ENCODE assay signal across 38 cellular contexts in the genomic region with DNA sequence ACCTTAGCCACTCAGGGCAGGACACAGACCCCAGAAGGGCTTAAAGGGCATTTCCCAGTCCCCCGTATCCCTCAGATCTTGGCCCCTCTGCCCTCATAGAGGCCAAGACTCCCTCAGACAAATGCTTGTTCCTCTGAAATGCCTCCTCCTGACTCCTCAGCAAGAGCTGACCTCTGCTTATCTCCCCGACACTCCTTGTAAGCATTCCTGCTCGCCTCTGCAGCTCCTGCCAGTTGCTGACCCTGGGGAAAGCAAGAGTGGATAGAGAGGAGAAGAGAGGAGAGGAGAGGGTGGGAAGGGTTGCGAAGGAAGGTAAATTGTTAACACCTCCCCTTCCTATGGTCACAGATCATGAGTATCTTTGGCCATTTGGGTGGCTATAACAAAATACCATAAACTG. TPM values are rescaled to one million over a fixed set of nuclear protein-coding genes. Genes with fewer than 3 reads are reported as not detected.
"Had no signal": no experiment of that assay in that cellular context is flagged by ENCODE, and none has a peak within 500 bp of the region (broad histone marks: within the 10 kb centered on the region; RNA-seq: fewer than 3 reads in every experiment).

No MANE protein-coding gene starts in this region.

- H3K9me3 Mint-ChIP-seq: activated B cell treated with CpG ODN at 0.5 μM for 24 hours; activated CD4-positive, alpha-beta memory T cell treated with anti-CD3 and anti-CD28 coated beads for 36 hours; activated CD4-positive, alpha-beta T cell treated with anti-CD3 and anti-CD28 coated beads, Interleukin-2, amount 10 ng/mL, durations not matched to agents 24 days and 14 days; activated CD8-positive, alpha-beta T cell treated with anti-CD3 and anti-CD28 coated beads for 36 hours; activated naive CD4-positive, alpha-beta T cell treated with anti-CD3 and anti-CD28 coated beads for 36 hours; activated naive CD8-positive, alpha-beta T cell treated with anti-CD3 and anti-CD28 coated beads for 36 hours; activated T-cell treated with anti-CD3 and anti-CD28 coated beads, Interleukin-2, amount 50 U/mL, for 4 hours; activated T-helper 1 cell treated with anti-CD3 and anti-CD28 coated beads, Interleukin-12 subunit alpha, Interleukin-12 subunit beta, Interleukin-2, Interleukin-4 antibody, amounts not matched to agents 30 ng/mL and 10 ng/mL and 1 ng/mL, durations not matched to agents 14 hours and 24 hours and 36 hours; activated T-helper 17 cell treated with anti-CD3 and anti-CD28 coated beads, Interleukin-2, amount 50 U/mL, for 72 hours; T-helper 1 cell treated with Interleukin-12 subunit alpha and Interleukin-12 subunit beta and Interleukin-4 antibody, amounts not matched to agents 30 μg/mL and 1 μg/mL, for 36 hours; T-helper 2 cell treated with Interferon-gamma antibody and Interleukin-4, amounts not matched to agents 5 μg/mL and 100 μg/mL, for 36 hours had no signal

- H3K4me3 Mint-ChIP-seq: activated B cell treated with CpG ODN at 0.5 μM for 24 hours; activated CD4-positive, alpha-beta memory T cell treated with anti-CD3 and anti-CD28 coated beads for 36 hours; activated CD4-positive, alpha-beta T cell treated with anti-CD3 and anti-CD28 coated beads, Interleukin-2, amount 10 ng/mL, durations not matched to agents 24 days and 14 days; activated CD8-positive, alpha-beta T cell treated with anti-CD3 and anti-CD28 coated beads for 36 hours; activated naive CD4-positive, alpha-beta T cell treated with anti-CD3 and anti-CD28 coated beads for 36 hours; activated naive CD8-positive, alpha-beta T cell treated with anti-CD3 and anti-CD28 coated beads for 36 hours; activated T-cell treated with anti-CD3 and anti-CD28 coated beads, Interleukin-2, amount 50 U/mL, for 4 hours; activated T-cell treated with anti-CD3 and anti-CD28 coated beads, Interleukin-2, amount 50 U/mL, for 72 hours; activated T-helper 1 cell treated with anti-CD3 and anti-CD28 coated beads, Interleukin-12 subunit alpha, Interleukin-12 subunit beta, Interleukin-2, Interleukin-4 antibody, amounts not matched to agents 30 ng/mL and 10 ng/mL and 1 ng/mL, durations not matched to agents 14 hours and 24 hours and 36 hours; activated T-helper 17 cell treated with anti-CD3 and anti-CD28 coated beads, Interleukin-2, amount 50 U/mL, for 72 hours; brain; central memory CD8-positive, alpha-beta T cell; T-helper 1 cell treated with Interleukin-12 subunit alpha and Interleukin-12 subunit beta and Interleukin-4 antibody, amounts not matched to agents 30 μg/mL and 1 μg/mL, for 36 hours; T-helper 2 cell treated with Interferon-gamma antibody and Interleukin-4, amounts not matched to agents 5 μg/mL and 100 μg/mL, for 36 hours had no signal

- H3K4me1 ChIP-seq: ascending aorta had no signal

- H3K36me3 Mint-ChIP-seq: activated CD4-positive, alpha-beta memory T cell treated with anti-CD3 and anti-CD28 coated beads for 36 hours; activated naive CD4-positive, alpha-beta T cell treated with anti-CD3 and anti-CD28 coated beads, Interleukin-2, amount 50 U/mL, for 72 hours; activated naive CD8-positive, alpha-beta T cell treated with anti-CD3 and anti-CD28 coated beads for 36 hours; brain had no signal

- H3K4me1 Mint-ChIP-seq: activated B cell treated with CpG ODN at 0.5 μM for 24 hours; activated CD4-positive, alpha-beta T cell treated with anti-CD3 and anti-CD28 coated beads, Interleukin-2, amount 10 ng/mL, durations not matched to agents 24 days and 14 days; activated naive CD8-positive, alpha-beta T cell treated with anti-CD3 and anti-CD28 coated beads for 36 hours; activated T-helper 17 cell treated with anti-CD3 and anti-CD28 coated beads, Interleukin-2, amount 50 U/mL, for 72 hours; brain; central memory CD8-positive, alpha-beta T cell had no signal

- H3K27me3 ChIP-seq: adrenal gland, ascending aorta had no signal

- H3K4me3 ChIP-seq: adrenal gland, ascending aorta had no signal

- H3K27ac Mint-ChIP-seq: activated B cell treated with CpG ODN at 0.5 μM for 24 hours; activated CD4-positive, alpha-beta memory T cell treated with anti-CD3 and anti-CD28 coated beads for 36 hours; activated CD4-positive, alpha-beta T cell treated with anti-CD3 and anti-CD28 coated beads, Interleukin-2, amount 10 ng/mL, durations not matched to agents 24 days and 14 days; activated CD8-positive, alpha-beta T cell treated with anti-CD3 and anti-CD28 coated beads for 36 hours; activated naive CD4-positive, alpha-beta T cell treated with anti-CD3 and anti-CD28 coated beads for 36 hours; activated naive CD4-positive, alpha-beta T cell treated with anti-CD3 and anti-CD28 coated beads, Interleukin-2, amount 50 U/mL, for 72 hours; activated naive CD8-positive, alpha-beta T cell treated with anti-CD3 and anti-CD28 coated beads for 36 hours; activated T-cell treated with anti-CD3 and anti-CD28 coated beads, Interleukin-2, amount 50 U/mL, for 72 hours; activated T-helper 1 cell treated with anti-CD3 and anti-CD28 coated beads, Interleukin-12 subunit alpha, Interleukin-12 subunit beta, Interleukin-2, Interleukin-4 antibody, amounts not matched to agents 30 ng/mL and 10 ng/mL and 1 ng/mL, durations not matched to agents 14 hours and 24 hours and 36 hours; activated T-helper 17 cell treated with anti-CD3 and anti-CD28 coated beads, Interleukin-2, amount 50 U/mL, for 72 hours; brain; T-helper 1 cell treated with Interleukin-12 subunit alpha and Interleukin-12 subunit beta and Interleukin-4 antibody, amounts not matched to agents 30 μg/mL and 1 μg/mL, for 36 hours; T-helper 2 cell treated with Interferon-gamma antibody and Interleukin-4, amounts not matched to agents 5 μg/mL and 100 μg/mL, for 36 hours had no signal

- H3K27me3 Mint-ChIP-seq: activated B cell treated with CpG ODN at 0.5 μM for 24 hours; activated CD4-positive, alpha-beta memory T cell treated with anti-CD3 and anti-CD28 coated beads for 36 hours; activated CD4-positive, alpha-beta T cell treated with anti-CD3 and anti-CD28 coated beads, Interleukin-2, amount 10 ng/mL, durations not matched to agents 24 days and 14 days; activated CD8-positive, alpha-beta T cell treated with anti-CD3 and anti-CD28 coated beads for 36 hours; activated naive CD8-positive, alpha-beta T cell treated with anti-CD3 and anti-CD28 coated beads for 36 hours had no signal

- H3K36me3 ChIP-seq: ascending aorta had no signal

- DNase-seq: activated B cell treated with CpG ODN at 0.5 μM for 24 hours; activated CD4-positive, alpha-beta memory T cell treated with anti-CD3 and anti-CD28 coated beads for 36 hours; activated CD4-positive, alpha-beta T cell treated with anti-CD3 and anti-CD28 coated beads for 4 hours; activated CD4-positive, alpha-beta T cell treated with anti-CD3 and anti-CD28 coated beads, Interleukin-2, amount 10 ng/mL, durations not matched to agents 24 days and 14 days; activated CD4-positive, alpha-beta T cell treated with anti-CD3 and anti-CD28 coated beads, Interleukin-2, amount 50 U/mL, for 1 hour; activated CD4-positive, alpha-beta T cell treated with anti-CD3 and anti-CD28 coated beads, Interleukin-2, amount 50 U/mL, for 4 hours; activated CD4-positive, CD25-positive, alpha-beta regulatory T cell treated with anti-CD3 and anti-CD28 coated beads, Interleukin-2, amount 50 U/mL, for 72 hours; activated CD8-positive, alpha-beta memory T cell treated with anti-CD3 and anti-CD28 coated beads, Interleukin-2, amount 50 U/mL, for 4 hours; activated CD8-positive, alpha-beta T cell treated with anti-CD3 and anti-CD28 coated beads for 36 hours; activated effector memory CD4-positive, alpha-beta T cell treated with anti-CD3 and anti-CD28 coated beads, Interleukin-2, amount 50 U/mL, for 16 hours; activated gamma-delta T cell treated with Interleukin-2 at 50 U/mL for 16 hours; activated naive CD4-positive, alpha-beta T cell; activated naive CD4-positive, alpha-beta T cell treated with anti-CD3 and anti-CD28 coated beads for 36 hours; activated naive CD4-positive, alpha-beta T cell treated with anti-CD3 and anti-CD28 coated beads, Interleukin-2, amount 50 U/mL, for 16 hours; activated naive CD8-positive, alpha-beta T cell treated with anti-CD3 and anti-CD28 coated beads for 36 hours; activated T-cell treated with anti-CD3 and anti-CD28 coated beads for 4 hours; activated T-cell treated with anti-CD3 and anti-CD28 coated beads, Interleukin-2, amount 50 U/mL, for 1 hour; activated T-cell treated with anti-CD3 and anti-CD28 coated beads, Interleukin-2, amount 50 U/mL, for 4 hours; activated T-cell treated with anti-CD3 and anti-CD28 coated beads, Interleukin-2, amount 50 U/mL, for 72 hours; adrenal gland; amygdala; anterior cingulate cortex; caudate nucleus; cerebellar nuclear complex; T-helper 1 cell; T-helper 2 cell; T-helper 9 cell had no signal

- FAIRE-seq: TTC549 had no signal

- ATAC-seq: activated CD8-positive, alpha-beta T cell treated with anti-CD3 and anti-CD28 coated beads for 36 hours; activated naive CD4-positive, alpha-beta T cell treated with anti-CD3 and anti-CD28 coated beads, Interleukin-2, amount 50 U/mL, for 72 hours; activated T-cell treated with anti-CD3 and anti-CD28 coated beads, Interleukin-2, amount 50 U/mL, for 4 hours; activated T-cell treated with anti-CD3 and anti-CD28 coated beads, Interleukin-2, amount 50 U/mL, for 72 hours; activated T-helper 17 cell treated with anti-CD3 and anti-CD28 coated beads, Interleukin-2, amount 50 U/mL, for 72 hours had no signal

- H3K27ac ChIP-seq: ascending aorta, VCaP had no signal

- H3K9me3 ChIP-seq: adrenal gland, ascending aorta had no signal

RNA-seq across cellular contexts. Expression of gene SERPINA5, which starts 7.1 kb away (rescaled TPM):
- total RNA-seq: activated B cell treated with CpG ODN at 0.5 μM for 24 hours; activated CD4-positive, alpha-beta memory T cell treated with anti-CD3 and anti-CD28 coated beads for 36 hours; activated CD4-positive, alpha-beta T cell treated with anti-CD3 and anti-CD28 coated beads, Interleukin-2, amount 10 ng/mL, durations not matched to agents 24 days and 14 days; activated CD8-positive, alpha-beta memory T cell treated with anti-CD3 and anti-CD28 coated beads for 36 hours; activated CD8-positive, alpha-beta T cell treated with anti-CD3 and anti-CD28 coated beads for 36 hours; activated naive CD4-positive, alpha-beta T cell treated with anti-CD3 and anti-CD28 coated beads for 36 hours; activated naive CD4-positive, alpha-beta T cell treated with anti-CD3 and anti-CD28 coated beads, Interleukin-2, amount 50 U/mL, for 72 hours; activated naive CD8-positive, alpha-beta T cell treated with anti-CD3 and anti-CD28 coated beads for 36 hours; activated T-cell treated with anti-CD3 and anti-CD28 coated beads, Interleukin-2, amount 50 U/mL, for 72 hours; activated T-helper 1 cell treated with anti-CD3 and anti-CD28 coated beads, Interleukin-12 subunit alpha, Interleukin-12 subunit beta, Interleukin-2, Interleukin-4 antibody, amounts not matched to agents 30 ng/mL and 10 ng/mL and 1 ng/mL, durations not matched to agents 14 hours and 24 hours and 36 hours; activated T-helper 17 cell treated with anti-CD3 and anti-CD28 coated beads, Interleukin-2, amount 50 U/mL, for 72 hours had no signal

RNA-seq across cellular contexts. Expression of gene SERPINA3, which starts 23.9 kb away (rescaled TPM):
- total RNA-seq: activated B cell treated with CpG ODN at 0.5 μM for 24 hours; activated CD4-positive, alpha-beta memory T cell treated with anti-CD3 and anti-CD28 coated beads for 36 hours; activated CD4-positive, alpha-beta T cell treated with anti-CD3 and anti-CD28 coated beads, Interleukin-2, amount 10 ng/mL, durations not matched to agents 24 days and 14 days; activated CD8-positive, alpha-beta memory T cell treated with anti-CD3 and anti-CD28 coated beads for 36 hours; activated CD8-positive, alpha-beta T cell treated with anti-CD3 and anti-CD28 coated beads for 36 hours; activated naive CD4-positive, alpha-beta T cell treated with anti-CD3 and anti-CD28 coated beads for 36 hours; activated naive CD4-positive, alpha-beta T cell treated with anti-CD3 and anti-CD28 coated beads, Interleukin-2, amount 50 U/mL, for 72 hours; activated naive CD8-positive, alpha-beta T cell treated with anti-CD3 and anti-CD28 coated beads for 36 hours; activated T-cell treated with anti-CD3 and anti-CD28 coated beads, Interleukin-2, amount 50 U/mL, for 72 hours; activated T-helper 1 cell treated with anti-CD3 and anti-CD28 coated beads, Interleukin-12 subunit alpha, Interleukin-12 subunit beta, Interleukin-2, Interleukin-4 antibody, amounts not matched to agents 30 ng/mL and 10 ng/mL and 1 ng/mL, durations not matched to agents 14 hours and 24 hours and 36 hours; activated T-helper 17 cell treated with anti-CD3 and anti-CD28 coated beads, Interleukin-2, amount 50 U/mL, for 72 hours had no signal

RNA-seq across cellular contexts. Expression of gene SERPINA4, which starts 27.1 kb away (rescaled TPM):
- total RNA-seq: activated B cell treated with CpG ODN at 0.5 μM for 24 hours; activated CD4-positive, alpha-beta memory T cell treated with anti-CD3 and anti-CD28 coated beads for 36 hours; activated CD4-positive, alpha-beta T cell treated with anti-CD3 and anti-CD28 coated beads, Interleukin-2, amount 10 ng/mL, durations not matched to agents 24 days and 14 days; activated CD8-positive, alpha-beta memory T cell treated with anti-CD3 and anti-CD28 coated beads for 36 hours; activated CD8-positive, alpha-beta T cell treated with anti-CD3 and anti-CD28 coated beads for 36 hours; activated naive CD4-positive, alpha-beta T cell treated with anti-CD3 and anti-CD28 coated beads for 36 hours; activated naive CD4-positive, alpha-beta T cell treated with anti-CD3 and anti-CD28 coated beads, Interleukin-2, amount 50 U/mL, for 72 hours; activated naive CD8-positive, alpha-beta T cell treated with anti-CD3 and anti-CD28 coated beads for 36 hours; activated T-cell treated with anti-CD3 and anti-CD28 coated beads, Interleukin-2, amount 50 U/mL, for 4 hours; activated T-cell treated with anti-CD3 and anti-CD28 coated beads, Interleukin-2, amount 50 U/mL, for 72 hours; activated T-helper 1 cell treated with anti-CD3 and anti-CD28 coated beads, Interleukin-12 subunit alpha, Interleukin-12 subunit beta, Interleukin-2, Interleukin-4 antibody, amounts not matched to agents 30 ng/mL and 10 ng/mL and 1 ng/mL, durations not matched to agents 14 hours and 24 hours and 36 hours; activated T-helper 17 cell treated with anti-CD3 and anti-CD28 coated beads, Interleukin-2, amount 50 U/mL, for 72 hours; ascending aorta had no signal
- polyA plus RNA-seq: adrenal gland had no signal
